ENCODE assay signal across 8 cellular contexts in genomic region chr12:108560752-108561719, GRCh38. TPM values are rescaled to one million over a fixed set of nuclear protein-coding genes. Genes with fewer than 3 reads are reported as not detected.
DNase-seq lines count a peak whose midpoint lies in the region; ATAC-seq and TF ChIP-seq lines count a peak whose summit lies in the region.

Gene SART3 (minus strand): TSS chr12:108561173. CDS start chr12:108561154, 19 bp downstream.

- peak within 1 kb of the TSS; percentile 94 for H3K27ac ChIP-seq in CD8-positive, alpha-beta T cell (ENCODE audit: low read depth, low read length)
- peak within 1 kb of the TSS; percentile 90 for H3K27ac ChIP-seq in effector memory CD4-positive, alpha-beta T cell (ENCODE audit: insufficient read depth, low read length, poor library complexity, severe bottlenecking)

- peak; percentile 63 to 86 (median 76) for DNase-seq in CD8-positive, alpha-beta T cell
- peak; percentile 89 for DNase-seq in HS-5 (ENCODE audit: low read depth)
- DNase-seq in NOMO-1 (lab: John Stamatoyannopoulos, UW; ENCODE audit: unreplicated experiment in 2 of 2), result peak; percentile 89 to 94
- DNase-seq in effector memory CD4-positive, alpha-beta T cell, result peak; percentile 47 to 74 (median 70)
- peak; percentile 91 to 95 for DNase-seq in lung microvascular endothelial cell (ENCODE audit: low read depth in 2 of 2)
- DNase-seq in stimulated activated CD4-positive, alpha-beta T cell treated with anti-CD3 and anti-CD28 coated beads, TNF-alpha, amount 100 ng/mL, for 4 hours (ENCODE audit: low read depth in 3 of 3), result peak; percentile 56 to 69 (median 66)

- peaks cover 53% of the 10 kb centered on the region for H3K4me1 ChIP-seq in CD8-positive, alpha-beta T cell (ENCODE audit: insufficient read depth, low read length)
- H3K4me1 ChIP-seq in effector memory CD4-positive, alpha-beta T cell (ENCODE audit: control insufficient read depth, insufficient read depth, low read length, poor library complexity, severe bottlenecking), result peaks cover 30% of the 10 kb centered on the region

- peak within 1 kb of the TSS; percentile 90 for H3K4me3 ChIP-seq in CD8-positive, alpha-beta T cell (ENCODE audit: low read depth, low read length)
- H3K4me3 ChIP-seq in effector memory CD4-positive, alpha-beta T cell (ENCODE audit: insufficient read depth, low read depth, low read length, poor library complexity, severe bottlenecking), result peak within 1 kb of the TSS; percentile 96

- intact Hi-C loops in CD8-positive, alpha-beta T cell (cut with DNase I, micrococcal nuclease), result loop anchor here (1.0 to 5.0 kb wide), 13 partner anchors 46 to 1469 kb away; partner anchors contain the start of genes ALKBH2 (in 2 of the 2), FICD (in 2 of the 2), USP30 (in 2 of the 2) and ANKRD13A (in 1 of the 2)

- peak within 1 kb of the TSS; percentile 100 for H3K27ac Mint-ChIP-seq in CD8-positive, alpha-beta T cell

- no peaks in the 10 kb centered on the region for H3K9me3 Mint-ChIP-seq in CD8-positive, alpha-beta T cell

- peaks cover 55% of the 10 kb centered on the region for H3K4me1 Mint-ChIP-seq in CD8-positive, alpha-beta T cell (ENCODE audit: low read depth)

- ATAC-seq in CD8-positive, alpha-beta T cell, result peak; percentile 54
- ATAC-seq in GM19463 (IDR thresholded peaks at IDR 0.05; ENCODE audit: unreplicated experiment), result peak; percentile 34

- POLR2A ChIA-PET in CD8-positive, alpha-beta T cell (lab: Charles Lee), result interaction anchor here (0.7 to 8.6 kb wide), 9 partner anchors 8 to 403 kb away, joined by 3 to 105 read pairs (median 4); partner anchors contain the start of gene SELPLG
- POLR2A ChIA-PET in activated CD8-positive, alpha-beta memory T cell treated with anti-CD3 and anti-CD28 coated beads for 36 hours (lab: Charles Lee), result interaction anchor here (0.7 to 5.4 kb wide), 9 partner anchors 11 to 532 kb away, joined by 3 to 65 read pairs (median 3); partner anchors contain the start of genes ALKBH2, SELPLG and SSH1

- H3K36me3 ChIP-seq in CD8-positive, alpha-beta T cell (ENCODE audit: insufficient read depth, low read length), result peaks cover 20% of the 10 kb centered on the region
- H3K36me3 ChIP-seq in effector memory CD4-positive, alpha-beta T cell (ENCODE audit: control insufficient read depth, insufficient read depth, low read length), result peaks cover 19% of the 10 kb centered on the region

- H3K4me3 Mint-ChIP-seq in CD8-positive, alpha-beta T cell, result peak within 1 kb of the TSS; percentile 100

- no peaks in the 10 kb centered on the region for H3K27me3 Mint-ChIP-seq in CD8-positive, alpha-beta T cell (ENCODE audit: low read depth)

- CTCF ChIA-PET in CD8-positive, alpha-beta T cell (lab: Charles Lee), result interaction anchor here (0.5 to 15.7 kb wide), 6 partner anchors 43 to 304 kb away, joined by 3 to 353 read pairs (median 103); partner anchors contain the start of gene SELPLG
- CTCF ChIA-PET in activated CD8-positive, alpha-beta memory T cell treated with anti-CD3 and anti-CD28 coated beads for 36 hours (lab: Charles Lee), result interaction anchor here (0.6 to 5.2 kb wide), 9 partner anchors 7 to 277 kb away, joined by 3 to 50 read pairs (median 4); partner anchors contain the start of gene SELPLG

- H3K36me3 Mint-ChIP-seq in CD8-positive, alpha-beta T cell, result peaks cover 65% of the 10 kb centered on the region

- no peaks in the 10 kb centered on the region for H3K9me3 ChIP-seq in CD8-positive, alpha-beta T cell (ENCODE audit: low read length)
- H3K9me3 ChIP-seq in effector memory CD4-positive, alpha-beta T cell (ENCODE audit: control insufficient read depth, low read length), result no peaks in the 10 kb centered on the region

- H3K27me3 ChIP-seq in CD8-positive, alpha-beta T cell (ENCODE audit: insufficient read depth, low read length), result no peaks in the 10 kb centered on the region
- no peaks in the 10 kb centered on the region for H3K27me3 ChIP-seq in effector memory CD4-positive, alpha-beta T cell (replicated peaks; ENCODE audit: control insufficient read depth, insufficient read depth, low read length, poor library complexity, severe bottlenecking)

- TF ChIP-seq CTCF in CD8-positive, alpha-beta T cell (IDR thresholded peaks at IDR 0.05), result no peak

RNA-seq across cellular contexts. Expression of gene SART3, which starts in this region (rescaled TPM):
- total RNA-seq in CD8-positive, alpha-beta T cell, result 100 to 1,000 TPM in 1 of 2 experiments, 10 to 100 TPM in 1; 95.3 to 109 TPM
- 10 to 100 TPM; 88.1 to 89.0 TPM for total RNA-seq in activated CD8-positive, alpha-beta memory T cell treated with anti-CD3 and anti-CD28 coated beads for 36 hours
- 41.0 and 84.1 TPM in 2 replicates for total RNA-seq in lung microvascular endothelial cell

Comparison
In these comparisons a context has a peak if more than half of its experiments do, and no peak if none do; other contexts are left out.
1. Peak in every context shown above with its lines: DNase-seq, ATAC-seq, H3K4me3 ChIP-seq and H3K27ac ChIP-seq.